21 cellular contexts compared by ENCODE assay signal in the genomic region with DNA sequence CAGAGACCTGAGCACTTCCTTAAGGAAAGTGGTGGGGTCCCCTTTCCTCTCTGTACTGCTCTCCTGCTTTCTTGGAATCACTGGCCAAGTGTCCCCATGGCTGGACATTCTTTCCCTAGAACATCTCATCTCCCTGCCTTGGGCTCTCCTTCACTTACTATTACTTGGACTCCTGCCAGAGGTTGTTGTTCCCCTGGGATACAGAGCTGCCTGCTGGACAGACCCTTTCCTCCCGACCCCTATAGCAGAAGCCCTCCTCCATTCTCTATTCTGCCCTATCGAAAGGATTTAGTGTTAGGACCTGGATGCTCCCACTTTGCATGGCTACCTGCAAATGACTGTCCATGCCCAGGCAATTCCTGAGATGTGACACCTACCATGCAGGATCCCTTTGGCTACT.
DNase-seq lines count a peak whose midpoint lies in the region; ATAC-seq, FAIRE-seq and TF ChIP-seq lines count a peak whose summit lies in the region.
"Had no signal": no experiment of that assay in that cellular context is flagged by ENCODE, and none has a peak within 500 bp of the region (broad histone marks: within the 10 kb centered on the region; RNA-seq: fewer than 3 reads in every experiment).

No MANE protein-coding gene starts in this region.

- in situ Hi-C loops in IMR-90 (cut with MboI; ENCODE audit: low sequenced_read_pairs), result no loop called here

- H4K5ac ChIP-seq in IMR-90 (ENCODE audit: low read depth, low read length), result no peak overlapping the region

- H2AK5ac ChIP-seq in IMR-90 (ENCODE audit: low read depth, low read length), result no peak overlapping the region

- no peak overlapping the region for H3K27ac ChIP-seq in IMR-90 (ENCODE audit: insufficient read depth, low read length)
- H3K27ac ChIP-seq: BLaER1, C4-2B, GM23248 had no signal

- no peak overlapping the region for H2BK5ac ChIP-seq in IMR-90 (ENCODE audit: low read depth, low read length, poor library complexity, severe bottlenecking)

- peaks cover 42% of the 10 kb centered on the region for H3K27me3 Mint-ChIP-seq in osteocyte (ENCODE audit: unreplicated experiment)

- no peaks in the 10 kb centered on the region for H3K79me1 ChIP-seq in IMR-90 (ENCODE audit: low read depth in 1 of 2, low read length in 2 of 2)

- H4K91ac ChIP-seq in IMR-90 (ENCODE audit: insufficient read depth, low read depth, low read length), result no peak overlapping the region

- H2BK15ac ChIP-seq in IMR-90 (ENCODE audit: low read depth, low read length), result no peak overlapping the region

- H3K4me2 ChIP-seq in IMR-90 (ENCODE audit: low read depth, low read length), result no peak overlapping the region
- H3K4me2 ChIP-seq: BLaER1 had no signal

- H3K4me1 ChIP-seq in IMR-90 (ENCODE audit: control insufficient read depth, insufficient read depth, low read length), result no peaks in the 10 kb centered on the region
- no peaks in the 10 kb centered on the region for H3K4me1 ChIP-seq in BE2C

- no peak overlapping the region for H3K14ac ChIP-seq in IMR-90 (replicated peaks; ENCODE audit: low read depth, low read length)

- TF ChIP-seq RAD21 in IMR-90 (IDR thresholded peaks at IDR 0.05; ENCODE audit: low read length), result no peak

- TF ChIP-seq CTCF in IMR-90 (conservative IDR thresholded peaks at IDR 0.05; ENCODE audit: low read depth, low read length) (no peak), bronchial epithelial cell (IDR thresholded peaks at IDR 0.05; ENCODE audit: insufficient read depth, low read length, severe bottlenecking) (no peak), osteocyte (IDR thresholded peaks at IDR 0.05) (no peak), BE2C (IDR thresholded peaks at IDR 0.05; ENCODE audit: low read depth, low read length) (no peak)

- H3K36me3 ChIP-seq in IMR-90 (ENCODE audit: control insufficient read depth, insufficient read depth, low read length) (no peaks in the 10 kb centered on the region), bronchial epithelial cell (ENCODE audit: control insufficient read depth, insufficient read depth, low read length) (no peaks in the 10 kb centered on the region), BE2C (no peaks in the 10 kb centered on the region)
- H3K36me3 ChIP-seq: BLaER1 had no signal

- H3K27ac Mint-ChIP-seq in osteocyte (ENCODE audit: unreplicated experiment), result no peak overlapping the region
- H3K27ac Mint-ChIP-seq: CD4-positive, alpha-beta T cell; CD8-positive, alpha-beta memory T cell had no signal

- CTCF ChIA-PET in IMR-90 (lab: Yijun Ruan, JAX), result no interaction called here

- ATAC-seq in IMR-90 (ENCODE audit: low read depth), result no peak
- ATAC-seq in HG03520 (IDR thresholded peaks at IDR 0.05; ENCODE audit: unreplicated experiment), result no peak
- ATAC-seq: GM12878 had no signal

- no peaks in the 10 kb centered on the region; the same call in 1 of the 2 replicates for H3K27me3 ChIP-seq in IMR-90 (ENCODE audit: control insufficient read depth, insufficient read depth, low read length)
- H3K27me3 ChIP-seq in bronchial epithelial cell (ENCODE audit: control insufficient read depth, insufficient read depth, low read length), result no peaks in the 10 kb centered on the region
- no peaks in the 10 kb centered on the region for H3K27me3 ChIP-seq in BE2C
- H3K27me3 ChIP-seq: BLaER1 had no signal

- H3K18ac ChIP-seq in IMR-90 (ENCODE audit: low read depth, low read length), result no peak overlapping the region

- no peak overlapping the region for H3K4me3 Mint-ChIP-seq in osteocyte (ENCODE audit: unreplicated experiment)
- H3K4me3 Mint-ChIP-seq: CD4-positive, alpha-beta T cell; CD8-positive, alpha-beta memory T cell had no signal

- BruUV-seq in IMR-90 (replicated peaks; lab: Mats Ljungman, UMichigan), result no TSS peak

- POLR2A ChIA-PET in IMR-90 (lab: Charles Lee; ENCODE audit: unreplicated experiment), result interaction anchor here (0.5 kb wide), 1 partner anchor 17 kb away, joined by 7 read pairs; no protein-coding TSS in a partner anchor

- no CpG with 5 or more reads among the region's 2 CpGs for WGBS in IMR-90 (ENCODE audit: extremely low coverage in 2 of 2, insufficient read length in 1 of 2), 2 experiments

- DNase-seq in IMR-90 (no peak), bronchial epithelial cell (ENCODE audit: low read depth) (no peak), osteocyte (ENCODE audit: extremely low spot score, unreplicated experiment) (peak; percentile 67), BE2C (no peak), NCI-H146 (lab: John Stamatoyannopoulos, UW) (no peak)
- DNase-seq: CD4-positive, alpha-beta T cell; CD8-positive, alpha-beta memory T cell; DMS 273 treated with DMSO at 0.1 percent for 48 hours; DMS79; EL; GDM1; GM23248; H7; HCEC 1CT had no signal

- intact Hi-C loops in IMR-90 (cut with micrococcal nuclease), result no loop called here

- H4K20me1 ChIP-seq in IMR-90 (ENCODE audit: insufficient read depth, low read length), result no peaks in the 10 kb centered on the region
- H4K20me1 ChIP-seq: BLaER1 had no signal

- no peaks in the 10 kb centered on the region for H3K9me3 ChIP-seq in IMR-90 (ENCODE audit: control insufficient read depth, insufficient read depth, low read length)
- H3K9me3 ChIP-seq in BE2C, result no peaks in the 10 kb centered on the region
- H3K9me3 ChIP-seq: BLaER1 had no signal

- FAIRE-seq in bronchial epithelial cell (lab: Jason Lieb, UNC), result peak; percentile 52
- FAIRE-seq: D721Med, GM12878, GM19239, H1 had no signal

- no peak overlapping the region for H2AFZ ChIP-seq in IMR-90 (replicated peaks; ENCODE audit: low read length, poor library complexity)
- H2AFZ ChIP-seq: GM23248 had no signal

- no peaks in the 10 kb centered on the region for H3K9me3 Mint-ChIP-seq in osteocyte (ENCODE audit: unreplicated experiment)
- H3K9me3 Mint-ChIP-seq: CD4-positive, alpha-beta T cell; CD8-positive, alpha-beta memory T cell had no signal

- H3K9ac ChIP-seq in IMR-90 (ENCODE audit: low read depth, low read length), result no peak overlapping the region
- H3K9ac ChIP-seq: BLaER1, GM23248 had no signal

- H3K9me1 ChIP-seq in IMR-90 (ENCODE audit: insufficient read depth, low read length), result peaks cover 2% of the 10 kb centered on the region; the same call in 1 of the 2 replicates

- no peaks in the 10 kb centered on the region for H3K36me3 Mint-ChIP-seq in osteocyte (ENCODE audit: unreplicated experiment)
- H3K36me3 Mint-ChIP-seq: CD8-positive, alpha-beta memory T cell had no signal

- no peak overlapping the region for H2BK120ac ChIP-seq in IMR-90 (ENCODE audit: low read depth, low read length)

- H2AK9ac ChIP-seq in IMR-90 (replicated peaks; ENCODE audit: low read depth, low read length, poor library complexity), result peak overlapping the region; percentile 55

- no peak overlapping the region for H3K23ac ChIP-seq in IMR-90 (ENCODE audit: low read depth, low read length)

- no peak overlapping the region for H3K4ac ChIP-seq in IMR-90 (ENCODE audit: low read depth, low read length)

- H3K4me3 ChIP-seq in IMR-90 (ENCODE audit: insufficient read depth, low read depth, low read length) (no peak overlapping the region), bronchial epithelial cell (ENCODE audit: low read depth, low read length) (no peak overlapping the region), BE2C (ENCODE audit: low read depth, low read length) (no peak overlapping the region)
- H3K4me3 ChIP-seq: BLaER1, GM12878, GM23248 had no signal

- no peak overlapping the region for H2BK20ac ChIP-seq in IMR-90 (ENCODE audit: low read depth, low read length)

- H3K4me1 Mint-ChIP-seq in osteocyte (ENCODE audit: unreplicated experiment), result no peaks in the 10 kb centered on the region
- H3K4me1 Mint-ChIP-seq: CD8-positive, alpha-beta memory T cell had no signal

- TF ChIP-seq POLR2A in IMR-90 (IDR thresholded peaks at IDR 0.05; ENCODE audit: low read depth, low read length), result no peak

- no peak overlapping the region for H4K8ac ChIP-seq in IMR-90 (ENCODE audit: low read depth in 2 of 2, low read length in 2 of 2)

- no peak overlapping the region for H3K56ac ChIP-seq in IMR-90 (ENCODE audit: extremely low read depth, insufficient read depth, low read length)

- dilution Hi-C loops in IMR-90 (cut with HindIII; ENCODE audit: low sequenced_read_pairs, unreplicated experiment), result no loop called here

TF ChIP-seq in IMR-90, 13 proteins besides CTCF, POLR2A, EP300 and RAD21:
- no peak for TF ChIP-seq RFX5 (IDR thresholded peaks at IDR 0.05; ENCODE audit: low read depth, low read length)
- no peak for TF ChIP-seq SMC3 (IDR thresholded peaks at IDR 0.05; ENCODE audit: low read depth, low read length)
- TF ChIP-seq, protein P1, sequence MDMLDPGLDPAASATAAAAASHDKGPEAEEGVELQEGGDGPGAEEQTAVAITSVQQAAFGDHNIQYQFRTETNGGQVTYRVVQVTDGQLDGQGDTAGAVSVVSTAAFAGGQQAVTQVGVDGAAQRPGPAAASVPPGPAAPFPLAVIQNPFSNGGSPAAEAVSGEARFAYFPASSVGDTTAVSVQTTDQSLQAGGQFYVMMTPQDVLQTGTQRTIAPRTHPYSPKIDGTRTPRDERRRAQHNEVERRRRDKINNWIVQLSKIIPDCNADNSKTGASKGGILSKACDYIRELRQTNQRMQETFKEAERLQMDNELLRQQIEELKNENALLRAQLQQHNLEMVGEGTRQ (IDR thresholded peaks at IDR 0.05; ENCODE audit: low read depth, low read length), result no peak
- TF ChIP-seq MAZ (IDR thresholded peaks at IDR 0.05; ENCODE audit: borderline replicate concordance, low read depth, low read length), result no peak
